ENCODE assay signal across 14 cellular contexts in genomic region chr4:41176357-41176756, GRCh38. TPM values are rescaled to one million over a fixed set of nuclear protein-coding genes. Genes with fewer than 3 reads are reported as not detected.
DNase-seq lines count a peak whose midpoint lies in the region; ATAC-seq and TF ChIP-seq lines count a peak whose summit lies in the region.
"Had no signal": no experiment of that assay in that cellular context is flagged by ENCODE, and none has a peak within 500 bp of the region (broad histone marks: within the 10 kb centered on the region; RNA-seq: fewer than 3 reads in every experiment).

No MANE protein-coding gene starts in this region.

- WGBS in heart left ventricle, 4 donors: 68 to 87% (median 71%) methylated on average over 1 of the region's 1 CpG
- 6 to 10% methylated on average over 1 of the region's 1 CpG for WGBS in aorta, 2 donors

- H3K9me2 ChIP-seq in OCI-LY7 (ENCODE audit: insufficient read depth, low read length): no peaks in the 10 kb centered on the region

- CTCF ChIA-PET in OCI-LY7 (lab: Charles Lee; ENCODE audit: unreplicated experiment): no interaction called here

- peaks cover 0 to 49% (median 43%) of the 10 kb centered on the region in 12 donors for H3K4me1 ChIP-seq in heart left ventricle
- peaks cover 8 to 9% of the 10 kb centered on the region in 2 donors for H3K4me1 ChIP-seq in aorta (ENCODE audit: control insufficient read depth in 1 of 2, insufficient read depth in 2 of 2, low read length in 2 of 2)
- peaks cover 42% of the 10 kb centered on the region for H3K4me1 ChIP-seq in OCI-LY7 (ENCODE audit: insufficient read depth, low read length, poor library complexity, severe bottlenecking)
- peaks cover 40% of the 10 kb centered on the region for H3K4me1 ChIP-seq in upper lobe of right lung

- no peak overlapping the region for H3K4me2 ChIP-seq in OCI-LY7 (ENCODE audit: low read length)

- no peak overlapping the region for H3K4me3 ChIP-seq in heart left ventricle
- no peak overlapping the region for H3K4me3 ChIP-seq in choroid plexus epithelial cell (ENCODE audit: low read depth, low read length)
- H3K4me3 ChIP-seq in aorta (ENCODE audit: low read length in 2 of 2): no peak overlapping the region
- no peak overlapping the region for H3K4me3 ChIP-seq in OCI-LY7 (ENCODE audit: low read depth, low read length, poor library complexity, severe bottlenecking)
- no peak overlapping the region for H3K4me3 ChIP-seq in upper lobe of right lung

- POLR2A ChIA-PET in OCI-LY7 (lab: Charles Lee): interaction anchor here (0.6 to 1.6 kb wide), 9 partner anchors 9 to 398 kb away, joined by 3 to 9 read pairs (median 4); no protein-coding TSS in a partner anchor

- ATAC-seq in heart left ventricle (peak in 1 of 4 donors; percentile 45), Right ventricle myocardium inferior (no peak), aorta (ENCODE audit: low FRiP score) (no peak), GM18505 (IDR thresholded peaks at IDR 0.05; ENCODE audit: unreplicated experiment) (no peak), upper lobe of right lung (no peak)
- ATAC-seq: natural killer cell had no signal

- H2AFZ ChIP-seq in OCI-LY7 (ENCODE audit: low read length): no peak overlapping the region

- no peak for TF ChIP-seq CTCF in heart left ventricle (IDR thresholded peaks at IDR 0.05)
- no peak for TF ChIP-seq CTCF in choroid plexus epithelial cell (conservative IDR thresholded peaks at IDR 0.05; ENCODE audit: low read depth, low read length)
- no peak for TF ChIP-seq CTCF in OCI-LY7 (conservative IDR thresholded peaks at IDR 0.05; ENCODE audit: low read length)
- no peak for TF ChIP-seq CTCF in upper lobe of right lung (IDR thresholded peaks at IDR 0.05)

- DNase-seq in heart left ventricle (no peak), Right ventricle myocardium inferior (ENCODE audit: missing footprints) (no peak), choroid plexus epithelial cell (ENCODE audit: low read depth) (peak; percentile 85), left kidney (ENCODE audit: low read depth, low spot score) (peak; percentile 39), aorta (no peak), OCI-LY7 (ENCODE audit: low spot score) (no peak), upper lobe of right lung (no peak)
- DNase-seq: 8988T, activated T-cell treated with anti-CD3 and anti-CD28 coated beads for 4 hours, natural killer cell, NCI-H774, small intestine had no signal

- H3K27me3 ChIP-seq in heart left ventricle (no peaks in the 10 kb centered on the region), aorta (ENCODE audit: control insufficient read depth in 1 of 2, insufficient read depth in 2 of 2, low read length in 1 of 2) (no peaks in the 10 kb centered on the region), upper lobe of right lung (no peaks in the 10 kb centered on the region)

- H3K79me2 ChIP-seq in OCI-LY7 (ENCODE audit: insufficient read depth, low read depth, low read length): peaks cover 82% of the 10 kb centered on the region

- 0 out of 2 replicates have a peak, but pooled peaks cover 3% of the 10 kb centered on the region for H4K20me1 ChIP-seq in OCI-LY7 (ENCODE audit: insufficient read depth, low read length)

- TF ChIP-seq POLR2A in heart left ventricle (IDR thresholded peaks at IDR 0.05): no peak
- no peak for TF ChIP-seq POLR2A in GM18505 (IDR thresholded peaks at IDR 0.05; ENCODE audit: borderline replicate concordance, extremely low read depth, insufficient read depth, insufficient read length)

- H3K27ac ChIP-seq in heart left ventricle: peak overlapping the region in 8 of 12 donors; percentile 10 to 57 (median 26)
- H3K27ac ChIP-seq in aorta (ENCODE audit: low read depth in 1 of 2, low read length in 2 of 2): peak overlapping the region; percentile 14 to 44
- H3K27ac ChIP-seq in OCI-LY7 (ENCODE audit: low read depth, low read length, poor library complexity, severe bottlenecking): no peak overlapping the region
- H3K27ac ChIP-seq in upper lobe of right lung: no peak overlapping the region
- H3K27ac ChIP-seq: VCaP had no signal

- no TSS peak for BruUV-seq in OCI-LY7 (replicated peaks; lab: Mats Ljungman, UMichigan)

- intact Hi-C loops in heart left ventricle (cut with DNase I): no loop called here
- intact Hi-C loops in Right ventricle myocardium inferior (cut with DNase I): no loop called here
- intact Hi-C loops in aorta (cut with DNase I): loop anchor here in 1 of 2 donors (5.0 kb wide), 1 partner anchor 36 kb away; the partner anchor contains the start of gene APBB2
- intact Hi-C loops in OCI-LY7 (cut with micrococcal nuclease; ENCODE audit: unreplicated experiment): no loop called here
- intact Hi-C loops in upper lobe of right lung (cut with DNase I): no loop called here

- H3K9me3 ChIP-seq in heart left ventricle (no peaks in the 10 kb centered on the region), aorta (ENCODE audit: control insufficient read depth, low read length) (no peaks in the 10 kb centered on the region), OCI-LY7 (ENCODE audit: low read length) (peaks cover 4% of the 10 kb centered on the region; the same call in 1 of the 2 replicates), upper lobe of right lung (no peaks in the 10 kb centered on the region)

- H3K36me3 ChIP-seq in heart left ventricle (no peaks in the 10 kb centered on the region), aorta (ENCODE audit: control insufficient read depth in 1 of 2, insufficient read depth in 2 of 2, low read length in 1 of 2) (no peaks in the 10 kb centered on the region), OCI-LY7 (ENCODE audit: insufficient read depth, low read length) (no peaks in the 10 kb centered on the region), upper lobe of right lung (no peaks in the 10 kb centered on the region)

RNA-seq across cellular contexts. Expression of gene APBB2, which starts 38.0 kb away (rescaled TPM):
- 10 to 100 TPM; 19.1 to 39.1 (median 32.1) TPM for total RNA-seq in heart left ventricle
- polyA plus RNA-seq in heart left ventricle: 1 to 10 TPM; 8.6 to 9.4 TPM
- total RNA-seq in Right ventricle myocardium inferior: 23.8 TPM
- 100 to 1,000 TPM in 1 of 2 donors, 10 to 100 TPM in 1; 99.8 to 101 TPM for total RNA-seq in aorta
- 10 to 100 TPM; 22.7 to 28.9 TPM for polyA plus RNA-seq in aorta
- total RNA-seq in OCI-LY7 (2014; rRNA removed; shearing (Covaris generic)): 47.4 and 66.4 TPM in 2 replicates
- 88.5 and 89.8 TPM in 2 replicates for total RNA-seq in OCI-LY7 (2022)
- 88.2 TPM for total RNA-seq in upper lobe of right lung

Comparison
In these comparisons a context has a peak if more than half of its experiments do, and no peak if none do; other contexts are left out.
1. DNase-seq: peak in choroid plexus epithelial cell (single experiment) and left kidney (single experiment); none in heart left ventricle (0 of 5), Right ventricle myocardium inferior (single experiment), aorta (0 of 2), OCI-LY7 (single experiment) and upper lobe of right lung (single experiment).
2. H3K27ac ChIP-seq: peak in heart left ventricle (8 of 12) and aorta (2 of 2); none in OCI-LY7 (single experiment) and upper lobe of right lung (single experiment).